1 cellular context compared by ENCODE assay signal in the genomic region with DNA sequence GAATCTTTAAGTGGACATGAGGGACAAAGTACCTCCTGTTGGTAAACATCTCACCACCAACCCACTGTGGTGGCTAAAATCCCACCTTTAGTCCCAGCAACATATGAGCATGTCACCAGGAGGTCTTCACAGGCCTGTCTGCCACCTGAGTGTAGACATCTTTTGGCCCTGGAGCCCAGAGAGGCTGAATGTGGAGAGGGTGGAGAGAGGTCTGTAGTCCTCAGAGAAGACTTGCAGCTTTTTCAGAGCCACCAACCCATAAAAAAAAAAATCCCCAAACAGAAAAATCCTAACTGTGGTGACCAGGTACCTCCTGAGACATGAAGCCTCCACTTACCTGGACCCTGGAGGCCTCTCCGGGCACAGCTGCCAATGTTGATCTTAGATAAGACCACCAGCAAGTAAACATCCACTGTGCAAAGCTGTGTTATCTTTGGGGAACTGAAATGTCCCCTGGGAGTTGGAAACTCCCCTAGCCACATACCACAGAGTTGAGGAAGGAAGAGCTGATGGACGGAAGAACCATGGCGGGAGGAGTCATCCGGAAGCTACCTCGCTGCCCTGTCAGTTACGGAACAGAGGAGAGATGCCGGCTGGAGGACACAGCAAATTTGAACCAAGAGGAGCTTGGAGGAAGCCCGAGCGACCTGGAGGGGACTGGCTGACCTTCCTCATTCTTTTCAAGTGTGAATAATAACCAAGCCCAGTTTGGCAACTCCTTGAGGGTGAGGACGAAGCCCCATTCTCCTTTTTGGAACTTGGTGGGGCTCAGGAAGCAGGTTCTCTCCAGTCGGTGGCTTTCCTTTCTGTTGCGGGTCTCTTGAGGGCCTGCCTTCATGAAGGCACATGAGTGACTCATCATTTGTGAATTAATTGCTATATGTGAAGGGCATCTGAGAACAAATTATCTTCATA.
TF ChIP-seq lines count a peak whose summit lies in the region.

A gene with protein sequence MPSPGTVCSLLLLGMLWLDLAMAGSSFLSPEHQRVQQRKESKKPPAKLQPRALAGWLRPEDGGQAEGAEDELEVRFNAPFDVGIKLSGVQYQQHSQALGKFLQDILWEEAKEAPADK (minus strand): TSS at position 443 of the 915 bp plus-strand sequence. CDS start 2,767 bp downstream, outside the sequence.

TF ChIP-seq in HepG2, 621 proteins besides CTCF, POLR2A, EP300 and RAD21 (continued from another document and continues in another):
- TF ChIP-seq, protein P1, sequence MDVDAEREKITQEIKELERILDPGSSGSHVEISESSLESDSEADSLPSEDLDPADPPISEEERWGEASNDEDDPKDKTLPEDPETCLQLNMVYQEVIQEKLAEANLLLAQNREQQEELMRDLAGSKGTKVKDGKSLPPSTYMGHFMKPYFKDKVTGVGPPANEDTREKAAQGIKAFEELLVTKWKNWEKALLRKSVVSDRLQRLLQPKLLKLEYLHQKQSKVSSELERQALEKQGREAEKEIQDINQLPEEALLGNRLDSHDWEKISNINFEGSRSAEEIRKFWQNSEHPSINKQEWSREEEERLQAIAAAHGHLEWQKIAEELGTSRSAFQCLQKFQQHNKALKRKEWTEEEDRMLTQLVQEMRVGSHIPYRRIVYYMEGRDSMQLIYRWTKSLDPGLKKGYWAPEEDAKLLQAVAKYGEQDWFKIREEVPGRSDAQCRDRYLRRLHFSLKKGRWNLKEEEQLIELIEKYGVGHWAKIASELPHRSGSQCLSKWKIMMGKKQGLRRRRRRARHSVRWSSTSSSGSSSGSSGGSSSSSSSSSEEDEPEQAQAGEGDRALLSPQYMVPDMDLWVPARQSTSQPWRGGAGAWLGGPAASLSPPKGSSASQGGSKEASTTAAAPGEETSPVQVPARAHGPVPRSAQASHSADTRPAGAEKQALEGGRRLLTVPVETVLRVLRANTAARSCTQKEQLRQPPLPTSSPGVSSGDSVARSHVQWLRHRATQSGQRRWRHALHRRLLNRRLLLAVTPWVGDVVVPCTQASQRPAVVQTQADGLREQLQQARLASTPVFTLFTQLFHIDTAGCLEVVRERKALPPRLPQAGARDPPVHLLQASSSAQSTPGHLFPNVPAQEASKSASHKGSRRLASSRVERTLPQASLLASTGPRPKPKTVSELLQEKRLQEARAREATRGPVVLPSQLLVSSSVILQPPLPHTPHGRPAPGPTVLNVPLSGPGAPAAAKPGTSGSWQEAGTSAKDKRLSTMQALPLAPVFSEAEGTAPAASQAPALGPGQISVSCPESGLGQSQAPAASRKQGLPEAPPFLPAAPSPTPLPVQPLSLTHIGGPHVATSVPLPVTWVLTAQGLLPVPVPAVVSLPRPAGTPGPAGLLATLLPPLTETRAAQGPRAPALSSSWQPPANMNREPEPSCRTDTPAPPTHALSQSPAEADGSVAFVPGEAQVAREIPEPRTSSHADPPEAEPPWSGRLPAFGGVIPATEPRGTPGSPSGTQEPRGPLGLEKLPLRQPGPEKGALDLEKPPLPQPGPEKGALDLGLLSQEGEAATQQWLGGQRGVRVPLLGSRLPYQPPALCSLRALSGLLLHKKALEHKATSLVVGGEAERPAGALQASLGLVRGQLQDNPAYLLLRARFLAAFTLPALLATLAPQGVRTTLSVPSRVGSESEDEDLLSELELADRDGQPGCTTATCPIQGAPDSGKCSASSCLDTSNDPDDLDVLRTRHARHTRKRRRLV (CRISPR knock-in tag; IDR thresholded peaks at IDR 0.05): no peak
- TF ChIP-seq PAX8 (CRISPR knock-in tag; IDR thresholded peaks at IDR 0.05; ENCODE audit: borderline replicate concordance): no peak
- TF ChIP-seq MTF1 (CRISPR knock-in tag; IDR thresholded peaks at IDR 0.05): no peak
- TF ChIP-seq ZNF839 (CRISPR knock-in tag; IDR thresholded peaks at IDR 0.05; ENCODE audit: borderline replicate concordance): no peak
- TF ChIP-seq, protein P2, sequence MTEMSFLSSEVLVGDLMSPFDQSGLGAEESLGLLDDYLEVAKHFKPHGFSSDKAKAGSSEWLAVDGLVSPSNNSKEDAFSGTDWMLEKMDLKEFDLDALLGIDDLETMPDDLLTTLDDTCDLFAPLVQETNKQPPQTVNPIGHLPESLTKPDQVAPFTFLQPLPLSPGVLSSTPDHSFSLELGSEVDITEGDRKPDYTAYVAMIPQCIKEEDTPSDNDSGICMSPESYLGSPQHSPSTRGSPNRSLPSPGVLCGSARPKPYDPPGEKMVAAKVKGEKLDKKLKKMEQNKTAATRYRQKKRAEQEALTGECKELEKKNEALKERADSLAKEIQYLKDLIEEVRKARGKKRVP (CRISPR knock-in tag; IDR thresholded peaks at IDR 0.05): no peak
- TF ChIP-seq ZNF883 (CRISPR knock-in tag; IDR thresholded peaks at IDR 0.05; ENCODE audit: not compliant biosample characterization): no peak
- no peak for TF ChIP-seq PAF1 (CRISPR knock-in tag; IDR thresholded peaks at IDR 0.05)
- no peak for TF ChIP-seq KAT2B (IDR thresholded peaks at IDR 0.05; ENCODE audit: borderline replicate concordance, low read depth, low read length)
- no peak; the same call in 1 of the 2 replicates for TF ChIP-seq SAP130 (CRISPR knock-in tag; IDR thresholded peaks at IDR 0.05; ENCODE audit: low read depth)
- TF ChIP-seq, protein P3, sequence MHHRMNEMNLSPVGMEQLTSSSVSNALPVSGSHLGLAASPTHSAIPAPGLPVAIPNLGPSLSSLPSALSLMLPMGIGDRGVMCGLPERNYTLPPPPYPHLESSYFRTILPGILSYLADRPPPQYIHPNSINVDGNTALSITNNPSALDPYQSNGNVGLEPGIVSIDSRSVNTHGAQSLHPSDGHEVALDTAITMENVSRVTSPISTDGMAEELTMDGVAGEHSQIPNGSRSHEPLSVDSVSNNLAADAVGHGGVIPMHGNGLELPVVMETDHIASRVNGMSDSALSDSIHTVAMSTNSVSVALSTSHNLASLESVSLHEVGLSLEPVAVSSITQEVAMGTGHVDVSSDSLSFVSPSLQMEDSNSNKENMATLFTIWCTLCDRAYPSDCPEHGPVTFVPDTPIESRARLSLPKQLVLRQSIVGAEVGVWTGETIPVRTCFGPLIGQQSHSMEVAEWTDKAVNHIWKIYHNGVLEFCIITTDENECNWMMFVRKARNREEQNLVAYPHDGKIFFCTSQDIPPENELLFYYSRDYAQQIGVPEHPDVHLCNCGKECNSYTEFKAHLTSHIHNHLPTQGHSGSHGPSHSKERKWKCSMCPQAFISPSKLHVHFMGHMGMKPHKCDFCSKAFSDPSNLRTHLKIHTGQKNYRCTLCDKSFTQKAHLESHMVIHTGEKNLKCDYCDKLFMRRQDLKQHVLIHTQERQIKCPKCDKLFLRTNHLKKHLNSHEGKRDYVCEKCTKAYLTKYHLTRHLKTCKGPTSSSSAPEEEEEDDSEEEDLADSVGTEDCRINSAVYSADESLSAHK (CRISPR knock-in tag; IDR thresholded peaks at IDR 0.05; ENCODE audit: borderline replicate concordance): no peak
- no peak for TF ChIP-seq TMF1 (CRISPR knock-in tag; IDR thresholded peaks at IDR 0.05; ENCODE audit: low read depth)
- TF ChIP-seq FOXJ3 (CRISPR knock-in tag; IDR thresholded peaks at IDR 0.05; ENCODE audit: borderline replicate concordance): peak; percentile 88; the same call in 1 of the 2 replicates
- 0 out of 2 replicates have a peak, but pooled peaks have one; percentile 13 for TF ChIP-seq SP5 (CRISPR knock-in tag; IDR thresholded peaks at IDR 0.05; ENCODE audit: borderline replicate concordance, low read depth)
- TF ChIP-seq, protein P4, sequence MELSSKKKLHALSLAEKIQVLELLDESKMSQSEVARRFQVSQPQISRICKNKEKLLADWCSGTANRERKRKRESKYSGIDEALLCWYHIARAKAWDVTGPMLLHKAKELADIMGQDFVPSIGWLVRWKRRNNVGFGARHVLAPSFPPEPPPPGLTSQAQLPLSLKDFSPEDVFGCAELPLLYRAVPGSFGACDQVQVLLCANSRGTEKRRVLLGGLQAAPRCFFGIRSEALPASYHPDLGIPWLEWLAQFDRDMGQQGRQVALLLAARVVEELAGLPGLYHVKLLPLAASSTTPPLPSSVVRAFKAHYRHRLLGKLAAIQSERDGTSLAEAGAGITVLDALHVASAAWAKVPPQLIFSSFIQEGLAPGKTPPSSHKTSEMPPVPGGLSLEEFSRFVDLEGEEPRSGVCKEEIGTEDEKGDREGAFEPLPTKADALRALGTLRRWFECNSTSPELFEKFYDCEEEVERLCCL (CRISPR knock-in tag; IDR thresholded peaks at IDR 0.05; ENCODE audit: borderline replicate concordance): no peak
- TF ChIP-seq ZNF567 (CRISPR knock-in tag; IDR thresholded peaks at IDR 0.05; ENCODE audit: borderline replicate concordance): no peak
- peak; percentile 72; the same call in 1 of the 2 replicates for TF ChIP-seq ZNF205 (CRISPR knock-in tag; IDR thresholded peaks at IDR 0.05)
- no peak for TF ChIP-seq TCF12 (IDR thresholded peaks at IDR 0.05)
- TF ChIP-seq TCF12 (CRISPR knock-in tag; IDR thresholded peaks at IDR 0.05): no peak
- peak; percentile 79 for TF ChIP-seq GATAD2A (CRISPR knock-in tag; IDR thresholded peaks at IDR 0.05)
- TF ChIP-seq, protein P5, sequence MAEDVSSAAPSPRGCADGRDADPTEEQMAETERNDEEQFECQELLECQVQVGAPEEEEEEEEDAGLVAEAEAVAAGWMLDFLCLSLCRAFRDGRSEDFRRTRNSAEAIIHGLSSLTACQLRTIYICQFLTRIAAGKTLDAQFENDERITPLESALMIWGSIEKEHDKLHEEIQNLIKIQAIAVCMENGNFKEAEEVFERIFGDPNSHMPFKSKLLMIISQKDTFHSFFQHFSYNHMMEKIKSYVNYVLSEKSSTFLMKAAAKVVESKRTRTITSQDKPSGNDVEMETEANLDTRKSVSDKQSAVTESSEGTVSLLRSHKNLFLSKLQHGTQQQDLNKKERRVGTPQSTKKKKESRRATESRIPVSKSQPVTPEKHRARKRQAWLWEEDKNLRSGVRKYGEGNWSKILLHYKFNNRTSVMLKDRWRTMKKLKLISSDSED (CRISPR knock-in tag; IDR thresholded peaks at IDR 0.05): no peak
- TF ChIP-seq TOE1 (CRISPR knock-in tag; IDR thresholded peaks at IDR 0.05): no peak
- TF ChIP-seq ZKSCAN5 (CRISPR knock-in tag; IDR thresholded peaks at IDR 0.05): no peak
- peak; percentile 61 for TF ChIP-seq ELF3 (CRISPR knock-in tag; IDR thresholded peaks at IDR 0.05)
- no peak for TF ChIP-seq ZNF569 (CRISPR knock-in tag; IDR thresholded peaks at IDR 0.05; ENCODE audit: borderline replicate concordance)
- no peak for TF ChIP-seq MZF1 (CRISPR knock-in tag; IDR thresholded peaks at IDR 0.05; ENCODE audit: borderline replicate concordance)
- no peak for TF ChIP-seq ZNF317 (CRISPR knock-in tag; IDR thresholded peaks at IDR 0.05)
- TF ChIP-seq, protein P6, sequence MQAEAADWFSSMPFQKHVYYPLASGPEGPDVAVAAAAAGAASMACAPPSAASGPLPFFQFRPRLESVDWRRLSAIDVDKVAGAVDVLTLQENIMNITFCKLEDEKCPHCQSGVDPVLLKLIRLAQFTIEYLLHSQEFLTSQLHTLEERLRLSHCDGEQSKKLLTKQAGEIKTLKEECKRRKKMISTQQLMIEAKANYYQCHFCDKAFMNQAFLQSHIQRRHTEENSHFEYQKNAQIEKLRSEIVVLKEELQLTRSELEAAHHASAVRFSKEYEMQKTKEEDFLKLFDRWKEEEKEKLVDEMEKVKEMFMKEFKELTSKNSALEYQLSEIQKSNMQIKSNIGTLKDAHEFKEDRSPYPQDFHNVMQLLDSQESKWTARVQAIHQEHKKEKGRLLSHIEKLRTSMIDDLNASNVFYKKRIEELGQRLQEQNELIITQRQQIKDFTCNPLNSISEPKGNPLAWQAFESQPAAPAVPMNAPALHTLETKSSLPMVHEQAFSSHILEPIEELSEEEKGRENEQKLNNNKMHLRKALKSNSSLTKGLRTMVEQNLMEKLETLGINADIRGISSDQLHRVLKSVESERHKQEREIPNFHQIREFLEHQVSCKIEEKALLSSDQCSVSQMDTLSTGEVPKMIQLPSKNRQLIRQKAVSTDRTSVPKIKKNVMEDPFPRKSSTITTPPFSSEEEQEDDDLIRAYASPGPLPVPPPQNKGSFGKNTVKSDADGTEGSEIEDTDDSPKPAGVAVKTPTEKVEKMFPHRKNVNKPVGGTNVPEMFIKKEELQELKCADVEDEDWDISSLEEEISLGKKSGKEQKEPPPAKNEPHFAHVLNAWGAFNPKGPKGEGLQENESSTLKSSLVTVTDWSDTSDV (CRISPR knock-in tag; IDR thresholded peaks at IDR 0.05): no peak
- TF ChIP-seq GATA4 (IDR thresholded peaks at IDR 0.05; ENCODE audit: borderline replicate concordance, low read depth): peak; percentile 88; the same call in 1 of the 2 replicates
- TF ChIP-seq TBX2 (CRISPR knock-in tag; IDR thresholded peaks at IDR 0.05; ENCODE audit: borderline replicate concordance): peak; percentile 69; the same call in 1 of the 2 replicates
- TF ChIP-seq KDM2A (CRISPR knock-in tag; IDR thresholded peaks at IDR 0.05; ENCODE audit: borderline replicate concordance, low read depth): peak; percentile 47; the same call in 1 of the 2 replicates
- no peak for TF ChIP-seq MYNN (CRISPR knock-in tag; IDR thresholded peaks at IDR 0.05; ENCODE audit: low read depth)
- no peak for TF ChIP-seq NRL (CRISPR knock-in tag; IDR thresholded peaks at IDR 0.05; ENCODE audit: borderline replicate concordance)
- TF ChIP-seq, protein P7, sequence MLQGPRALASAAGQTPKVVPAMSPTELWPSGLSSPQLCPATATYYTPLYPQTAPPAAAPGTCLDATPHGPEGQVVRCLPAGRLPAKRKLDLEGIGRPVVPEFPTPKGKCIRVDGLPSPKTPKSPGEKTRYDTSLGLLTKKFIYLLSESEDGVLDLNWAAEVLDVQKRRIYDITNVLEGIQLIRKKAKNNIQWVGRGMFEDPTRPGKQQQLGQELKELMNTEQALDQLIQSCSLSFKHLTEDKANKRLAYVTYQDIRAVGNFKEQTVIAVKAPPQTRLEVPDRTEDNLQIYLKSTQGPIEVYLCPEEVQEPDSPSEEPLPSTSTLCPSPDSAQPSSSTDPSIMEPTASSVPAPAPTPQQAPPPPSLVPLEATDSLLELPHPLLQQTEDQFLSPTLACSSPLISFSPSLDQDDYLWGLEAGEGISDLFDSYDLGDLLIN (CRISPR knock-in tag; IDR thresholded peaks at IDR 0.05; ENCODE audit: borderline replicate concordance): no peak
- TF ChIP-seq ZNF629 (CRISPR knock-in tag; conservative IDR thresholded peaks at IDR 0.05): no peak; the same call in 1 of the 2 replicates
- no peak for TF ChIP-seq TAF1 (CRISPR knock-in tag; IDR thresholded peaks at IDR 0.05)
- no peak for TF ChIP-seq ZC3H13 (CRISPR knock-in tag; IDR thresholded peaks at IDR 0.05)
- no peak for TF ChIP-seq SPEN (CRISPR knock-in tag; IDR thresholded peaks at IDR 0.05; ENCODE audit: low read depth)
- TF ChIP-seq ZBTB7B (CRISPR knock-in tag; IDR thresholded peaks at IDR 0.05): peak; percentile 98
- TF ChIP-seq, protein P8, sequence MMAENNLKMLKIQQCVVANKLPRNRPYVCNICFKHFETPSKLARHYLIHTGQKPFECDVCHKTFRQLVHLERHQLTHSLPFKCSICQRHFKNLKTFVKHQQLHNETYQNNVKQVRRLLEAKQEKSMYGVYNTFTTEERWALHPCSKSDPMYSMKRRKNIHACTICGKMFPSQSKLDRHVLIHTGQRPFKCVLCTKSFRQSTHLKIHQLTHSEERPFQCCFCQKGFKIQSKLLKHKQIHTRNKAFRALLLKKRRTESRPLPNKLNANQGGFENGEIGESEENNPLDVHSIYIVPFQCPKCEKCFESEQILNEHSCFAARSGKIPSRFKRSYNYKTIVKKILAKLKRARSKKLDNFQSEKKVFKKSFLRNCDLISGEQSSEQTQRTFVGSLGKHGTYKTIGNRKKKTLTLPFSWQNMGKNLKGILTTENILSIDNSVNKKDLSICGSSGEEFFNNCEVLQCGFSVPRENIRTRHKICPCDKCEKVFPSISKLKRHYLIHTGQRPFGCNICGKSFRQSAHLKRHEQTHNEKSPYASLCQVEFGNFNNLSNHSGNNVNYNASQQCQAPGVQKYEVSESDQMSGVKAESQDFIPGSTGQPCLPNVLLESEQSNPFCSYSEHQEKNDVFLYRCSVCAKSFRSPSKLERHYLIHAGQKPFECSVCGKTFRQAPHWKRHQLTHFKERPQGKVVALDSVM (CRISPR knock-in tag; IDR thresholded peaks at IDR 0.05): peak; percentile 64; the same call in 1 of the 2 replicates
- TF ChIP-seq MED1 (CRISPR knock-in tag; IDR thresholded peaks at IDR 0.05): peak; percentile 74
- TF ChIP-seq NFKB2 (CRISPR knock-in tag; IDR thresholded peaks at IDR 0.05; ENCODE audit: borderline replicate concordance): peak; percentile 33; the same call in 1 of the 2 replicates
- TF ChIP-seq ZNF350 (CRISPR knock-in tag; IDR thresholded peaks at IDR 0.05; ENCODE audit: borderline replicate concordance, low read depth): peak; percentile 35; the same call in 1 of the 2 replicates
